ENCODE assay signal across 18 cellular contexts in genomic region chr4:4311193-4311592, GRCh38.
"Had no signal": no experiment of that assay in that cellular context is flagged by ENCODE, and none has a peak within 500 bp of the region (broad histone marks: within the 10 kb centered on the region; RNA-seq: fewer than 3 reads in every experiment).

No MANE protein-coding gene starts in this region.

- DNase-seq: effector CD8-positive, alpha-beta T cell; heart left ventricle; left colon; left ventricle myocardium superior; mesendoderm; naive B cell; nephron progenitor cell; psoas muscle; retina; right lobe of liver; stimulated activated CD4-positive, alpha-beta T cell treated with anti-CD3 and anti-CD28 coated beads, Interleukin-4, amount 100 ng/mL, for 1 hour; stimulated activated naive B cell treated with anti-CD40 and anti-IgM and Interleukin-4, amounts not matched to agents 10 μg/mL and 1 μg/mL and 100 μg/mL, for 72 hours; stomach; substantia nigra; transverse colon had no signal

- H3K27ac ChIP-seq: coronary artery, heart left ventricle, psoas muscle, right lobe of liver, stomach, thoracic aorta, transverse colon had no signal

- H3K9me3 ChIP-seq: heart left ventricle, psoas muscle, right lobe of liver, stomach, thoracic aorta, transverse colon had no signal

- FAIRE-seq: frontal cortex had no signal

- H3K4me1 ChIP-seq: heart left ventricle, psoas muscle, right lobe of liver, stomach, transverse colon had no signal

- ATAC-seq: heart left ventricle; left colon; left ventricle myocardium superior; psoas muscle; right lobe of liver; stimulated activated naive B cell treated with anti-CD40 and anti-IgM and Interleukin-4, amounts not matched to agents 10 μg/mL and 1 μg/mL and 100 μg/mL, for 72 hours had no signal

- H3K4me3 ChIP-seq: coronary artery, heart left ventricle, psoas muscle, right lobe of liver, stomach, thoracic aorta, transverse colon had no signal

- H3K27me3 ChIP-seq: heart left ventricle, right lobe of liver, stomach, transverse colon had no signal
